Comparison of ENCODE assay signal across 8 cellular contexts in genomic region chr18:51196811-51197660, GRCh38. TPM values are rescaled to one million over a fixed set of nuclear protein-coding genes. Genes with fewer than 3 reads are reported as not detected.
A peak's percentile ranks its signal among the peaks of the same experiment; 100 is the strongest.
DNase-seq lines count a peak whose midpoint lies in the region; ATAC-seq and TF ChIP-seq lines count a peak whose summit lies in the region.

No MANE protein-coding gene starts in this region.

- DNase-seq in C1 segment of cervical spinal cord (lab: John Stamatoyannopoulos, UW) (peak in 11 of 14 donors; percentile 20 to 79 (median 48)), SJSA1 (ENCODE audit: low read depth in 1 of 2, low spot score in 2 of 2) (peak; percentile 51 to 61), brain microvascular endothelial cell (peak; percentile 18), GOT3 (lab: John Stamatoyannopoulos, UW) (no peak)

- TF ChIP-seq CTCF in brain microvascular endothelial cell (IDR thresholded peaks at IDR 0.05; ENCODE audit: low read depth, low read length, missing control alignments), result no peak

- peak overlapping the region; percentile 87 for H3K9ac ChIP-seq in iPS-15b (ENCODE audit: low read depth, low read length)
- peak overlapping the region; percentile 89 to 93 (median 92) for H3K9ac ChIP-seq in skeletal muscle tissue (ENCODE audit: low read depth in 1 of 3, low read length in 3 of 3)

- H3K4me3 ChIP-seq in SJSA1 (peak overlapping the region; percentile 91), brain microvascular endothelial cell (ENCODE audit: low read depth, low read length) (peak overlapping the region; percentile 93), iPS-15b (ENCODE audit: low read depth, low read length) (peak overlapping the region; percentile 68), skeletal muscle tissue (ENCODE audit: low read length in 3 of 3) (peak overlapping the region; percentile 88 to 91 (median 91))

- H3K9me3 ChIP-seq in SJSA1 (replicated peaks) (0 out of 2 replicates have a peak, but pooled peaks cover 3% of the 10 kb centered on the region), iPS-15b (ENCODE audit: control insufficient read depth, insufficient read depth, low read length) (no peaks in the 10 kb centered on the region), skeletal muscle tissue (ENCODE audit: control insufficient read depth in 3 of 3, low read length in 3 of 3) (no peaks in the 10 kb centered on the region)

- peak overlapping the region; percentile 76 for H3K27ac ChIP-seq in SJSA1
- H3K27ac ChIP-seq in brain microvascular endothelial cell, result peak overlapping the region; percentile 87
- H3K27ac ChIP-seq in skeletal muscle tissue (ENCODE audit: low read depth, low read length), result peak overlapping the region; percentile 86

- H3K36me3 ChIP-seq in SJSA1 (peaks cover 16% of the 10 kb centered on the region), brain microvascular endothelial cell (replicated peaks) (no peaks in the 10 kb centered on the region), iPS-15b (ENCODE audit: control insufficient read depth, insufficient read depth, low read length) (no peaks in the 10 kb centered on the region), skeletal muscle tissue (ENCODE audit: control insufficient read depth in 3 of 3, insufficient read depth in 3 of 3, low read length in 3 of 3) (no peaks in the 10 kb centered on the region)

- in situ Hi-C loops in brain microvascular endothelial cell (cut with HindIII; ENCODE audit: low pct_ligation_motif_present, low sequenced_read_pairs), result no loop called here

- ATAC-seq in GM19025 (IDR thresholded peaks at IDR 0.05; ENCODE audit: low read depth, unreplicated experiment) (peak; percentile 52), HG03432 (IDR thresholded peaks at IDR 0.05; ENCODE audit: unreplicated experiment) (peak; percentile 10)

- H3K4me1 ChIP-seq in SJSA1 (replicated peaks) (peaks cover 21% of the 10 kb centered on the region), iPS-15b (ENCODE audit: control insufficient read depth, insufficient read depth, low read length) (peaks cover 8% of the 10 kb centered on the region), skeletal muscle tissue (ENCODE audit: control insufficient read depth in 3 of 3, insufficient read depth in 3 of 3, low read length in 3 of 3) (peaks cover 23 to 32% (median 24%) of the 10 kb centered on the region in 3 donors)

- H3K27me3 ChIP-seq in SJSA1 (replicated peaks) (no peaks in the 10 kb centered on the region), brain microvascular endothelial cell (replicated peaks) (no peaks in the 10 kb centered on the region), iPS-15b (ENCODE audit: control insufficient read depth, insufficient read depth, low read length) (no peaks in the 10 kb centered on the region), skeletal muscle tissue (ENCODE audit: control insufficient read depth in 3 of 3, insufficient read depth in 3 of 3, low read length in 3 of 3) (no peaks in the 10 kb centered on the region)

RNA-seq across cellular contexts. Expression of gene MEX3C, which starts 0.4 kb away (rescaled TPM):
- 34.9 and 44.2 TPM in 2 replicates for total RNA-seq in SJSA1 (2014; rRNA removed; shearing (Covaris generic))
- 37.6 TPM for total RNA-seq in skeletal muscle tissue
